8 cellular contexts compared by ENCODE assay signal in the genomic region with DNA sequence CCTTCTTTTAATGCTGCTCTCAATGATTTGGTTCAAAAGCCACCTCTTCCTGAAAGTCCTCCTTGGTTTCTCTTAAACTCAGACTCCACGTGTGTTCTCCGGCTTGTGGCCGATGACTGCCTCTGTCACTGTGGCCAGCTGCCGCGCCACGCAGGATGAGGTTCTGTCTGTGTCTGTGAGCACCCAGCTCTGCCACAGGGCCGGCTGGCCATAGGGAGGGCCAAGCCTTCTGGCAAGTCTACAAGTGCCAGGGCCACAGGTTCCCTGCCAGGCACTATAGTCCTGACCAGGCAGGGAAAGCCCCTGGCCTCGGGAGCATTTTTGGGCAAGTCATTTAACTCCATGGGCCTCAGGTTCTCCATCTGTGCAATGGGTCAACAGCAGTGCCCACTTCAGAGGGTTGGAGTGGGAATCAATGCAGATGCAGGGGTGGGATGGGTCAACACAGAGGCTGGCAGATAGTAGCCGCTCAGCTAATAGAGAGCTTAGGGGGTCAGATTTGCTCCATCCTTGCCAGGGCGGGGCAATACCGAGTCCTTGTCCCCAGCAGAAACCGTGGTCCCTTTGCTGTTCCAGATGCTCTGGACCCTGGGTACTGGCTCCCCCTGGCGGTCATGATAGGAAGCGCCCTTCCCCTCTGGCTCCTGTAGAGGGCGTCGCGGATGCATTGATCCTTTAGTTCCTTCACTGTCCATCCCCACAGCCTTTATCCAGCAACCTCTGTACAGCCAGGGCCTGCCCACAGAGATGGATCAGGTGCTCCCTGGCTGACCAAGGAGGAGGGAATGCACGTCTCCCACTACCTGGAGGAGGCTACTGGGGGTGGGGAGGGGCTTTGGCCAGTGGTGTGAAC. TPM values are rescaled to one million over a fixed set of nuclear protein-coding genes. Genes with fewer than 3 reads are reported as not detected.
DNase-seq lines count a peak whose midpoint lies in the region; ATAC-seq and TF ChIP-seq lines count a peak whose summit lies in the region.

No MANE protein-coding gene starts in this region.

- H2AFZ ChIP-seq in GM23248, result no peak overlapping the region

- H3K27me3 ChIP-seq in GM23248 (replicated peaks; ENCODE audit: insufficient read depth), result no peaks in the 10 kb centered on the region
- no peaks in the 10 kb centered on the region for H3K27me3 ChIP-seq in adrenal gland
- H3K27me3 ChIP-seq in right atrium auricular region, result no peaks in the 10 kb centered on the region

- no peak overlapping the region for H3K4me3 Mint-ChIP-seq in Calu3 (ENCODE audit: low read depth, unreplicated experiment)

- peak in 1 of 2 donors; percentile 33 for TF ChIP-seq POLR2A in adrenal gland (IDR thresholded peaks at IDR 0.05)

- peaks cover 58% of the 10 kb centered on the region for H3K36me3 Mint-ChIP-seq in Calu3 (ENCODE audit: insufficient read depth, unreplicated experiment)

- in situ Hi-C loops in GM23248 (cut with MboI), result no loop called here

- no peak overlapping the region for H3K4me3 ChIP-seq in GM23248
- H3K4me3 ChIP-seq in adrenal gland, result no peak overlapping the region
- H3K4me3 ChIP-seq in right atrium auricular region, result no peak overlapping the region
- no peak overlapping the region for H3K4me3 ChIP-seq in retinal pigment epithelial cell (ENCODE audit: low read length)

- no peaks in the 10 kb centered on the region for H3K9me2 ChIP-seq in GM23248 (ENCODE audit: insufficient read depth)

- H3K27ac ChIP-seq in GM23248 (no peak overlapping the region), adrenal gland (peak overlapping the region in 2 of 5 donors; percentile 15 to 74), right atrium auricular region (peak overlapping the region; percentile 61 to 71)

- no peak overlapping the region for H3K4me2 ChIP-seq in GM23248 (ENCODE audit: unreplicated experiment)

- H3K4me1 Mint-ChIP-seq in Calu3 (ENCODE audit: low read depth, unreplicated experiment), result peaks cover 21% of the 10 kb centered on the region

- no peaks in the 10 kb centered on the region for H3K27me3 Mint-ChIP-seq in Calu3 (ENCODE audit: unreplicated experiment)

- H3K9ac ChIP-seq in GM23248, result no peak overlapping the region

- CTCF ChIA-PET in Calu3 (lab: Charles Lee), result interaction anchor here (0.6 to 6.2 kb wide), 5 partner anchors 21 to 106 kb away, joined by 4 to 38 read pairs (median 16); a partner anchor contains a TSS

- H3K9me3 ChIP-seq in GM23248 (ENCODE audit: low read depth), result no peaks in the 10 kb centered on the region
- no peaks in the 10 kb centered on the region for H3K9me3 ChIP-seq in adrenal gland (replicated peaks in 1 of 3)
- no peaks in the 10 kb centered on the region for H3K9me3 ChIP-seq in right atrium auricular region

- no peaks in the 10 kb centered on the region for H4K20me1 ChIP-seq in GM23248 (ENCODE audit: insufficient read depth)

- H3K4me1 ChIP-seq in GM23248 (ENCODE audit: insufficient read depth) (peaks cover 14% of the 10 kb centered on the region), adrenal gland (replicated peaks in 1 of 2) (peaks cover 0 to 10% of the 10 kb centered on the region in 2 donors), right atrium auricular region (peaks cover 0 to 49% of the 10 kb centered on the region in 2 donors)

- H3F3A ChIP-seq in GM23248 (ENCODE audit: insufficient read depth), result no peaks in the 10 kb centered on the region

- H3K36me3 ChIP-seq in GM23248 (ENCODE audit: low read depth) (no peaks in the 10 kb centered on the region), adrenal gland (replicated peaks in 1 of 2) (peaks cover 0 to 7% of the 10 kb centered on the region in 2 donors), right atrium auricular region (no peaks in the 10 kb centered on the region)

- intact Hi-C loops in Calu3 (cut with micrococcal nuclease; ENCODE audit: unreplicated experiment) (loop anchor here (1.0 to 2.0 kb wide), 5 partner anchors 21 to 73 kb away; a partner anchor contains a TSS), adrenal gland (cut with DNase I) (loop anchor here (5.0 kb wide), 1 partner anchor 47 kb away; no protein-coding TSS in a partner anchor)

- DNase-seq in Calu3 (peak; percentile 92), GM23248 (peak; percentile 83), NCI-H1417 (lab: John Stamatoyannopoulos, UW) (peak; percentile 56 to 80 (median 60)), T-helper 1 cell (peak; percentile 60 to 84 (median 77)), adrenal gland (peak; percentile 72 to 94 (median 80)), right atrium auricular region (ENCODE audit: low spot score) (peak; percentile 85), retinal pigment epithelial cell (ENCODE audit: low read depth) (no peak)

- H3K79me2 ChIP-seq in GM23248 (ENCODE audit: insufficient read depth), result no peaks in the 10 kb centered on the region

- WGBS in GM23248 (ENCODE audit: low coverage in 1 of 2, low lambda C conversion rate in 2 of 2, missing lambda C conversion rate in 2 of 2), 2 experiments, result 44 to 47% methylated on average over 18 of the region's 18 CpGs
- WGBS in adrenal gland, 4 donors, result 3 to 62% (median 39%) methylated on average over 6 to 18 of the region's 18 CpGs

- TF ChIP-seq CTCF in Calu3 (IDR thresholded peaks at IDR 0.05; ENCODE audit: unreplicated experiment) (peak; percentile 100), adrenal gland (IDR thresholded peaks at IDR 0.05) (peak; percentile 100), right atrium auricular region (IDR thresholded peaks at IDR 0.05) (peak; percentile 98 to 100), retinal pigment epithelial cell (conservative IDR thresholded peaks at IDR 0.05; ENCODE audit: low read depth, low read length) (peak; percentile 100)

- H3K27ac Mint-ChIP-seq in Calu3 (ENCODE audit: unreplicated experiment), result peak overlapping the region; percentile 64

- BruUV-seq in Calu3 (replicated peaks; lab: Mats Ljungman, UMichigan), result no TSS peak

- no peak for ATAC-seq in HG03159 (IDR thresholded peaks at IDR 0.05; ENCODE audit: unreplicated experiment)

- H3K9me3 Mint-ChIP-seq in Calu3 (ENCODE audit: low read depth, unreplicated experiment), result no peaks in the 10 kb centered on the region

RNA-seq across cellular contexts. Expression of a gene that starts 19.3 kb away (rescaled TPM):
- total RNA-seq in Calu3 (2022) (not detected in 2 replicates), adrenal gland (1 to 10 TPM in 1 of 8 donors, under 1 TPM in 4, not detected in 3; 0.14 to 1.5 (median 0.50) TPM), right atrium auricular region (1 to 10 TPM in 1 of 2 donors, under 1 TPM in 1; 0.75 to 1.0 TPM)
- not detected in 2 replicates for total RNA-seq in GM23248 (2014; rRNA removed; shearing (Covaris generic))
- polyA plus RNA-seq in GM23248 (2016; fragmentation: Nextera tagmentation; extraction: Ambion mirVana) (not detected in 2 replicates), adrenal gland (1 to 10 TPM in 1 of 3 donors, under 1 TPM in 2; 0.20 to 2.0 (median 0.40) TPM)

RNA-seq across cellular contexts. Expression of a gene that starts 20.4 kb away (rescaled TPM):
- total RNA-seq in Calu3 (2022), result 269 and 278 TPM in 2 replicates
- 0.54 and 0.89 TPM in 2 replicates for total RNA-seq in GM23248 (2014; rRNA removed; shearing (Covaris generic))
- 0.58 and 1.2 TPM in 2 replicates for polyA plus RNA-seq in GM23248 (2016; fragmentation: Nextera tagmentation; extraction: Ambion mirVana)
- total RNA-seq in adrenal gland, result 10 to 100 TPM; 14.4 to 69.9 (median 44.5) TPM
- 10 to 100 TPM; 14.7 to 45.0 (median 19.8) TPM for polyA plus RNA-seq in adrenal gland
- 10 to 100 TPM; 12.6 to 25.5 TPM for total RNA-seq in right atrium auricular region

RNA-seq across cellular contexts. Expression of a gene that starts 45.8 kb away (rescaled TPM):
- total RNA-seq in Calu3 (2022) (not detected in 2 replicates), adrenal gland (not detected), right atrium auricular region (not detected)
- total RNA-seq in GM23248 (2014; rRNA removed; shearing (Covaris generic)), result not detected in 2 replicates
- polyA plus RNA-seq in GM23248 (2016; fragmentation: Nextera tagmentation; extraction: Ambion mirVana) (not detected in 2 replicates), adrenal gland (under 1 TPM in 2 of 3 donors, not detected in 1; 0.03 to 0.72 TPM)
